ENCODE assay signal across 12 cellular contexts in the genomic region with DNA sequence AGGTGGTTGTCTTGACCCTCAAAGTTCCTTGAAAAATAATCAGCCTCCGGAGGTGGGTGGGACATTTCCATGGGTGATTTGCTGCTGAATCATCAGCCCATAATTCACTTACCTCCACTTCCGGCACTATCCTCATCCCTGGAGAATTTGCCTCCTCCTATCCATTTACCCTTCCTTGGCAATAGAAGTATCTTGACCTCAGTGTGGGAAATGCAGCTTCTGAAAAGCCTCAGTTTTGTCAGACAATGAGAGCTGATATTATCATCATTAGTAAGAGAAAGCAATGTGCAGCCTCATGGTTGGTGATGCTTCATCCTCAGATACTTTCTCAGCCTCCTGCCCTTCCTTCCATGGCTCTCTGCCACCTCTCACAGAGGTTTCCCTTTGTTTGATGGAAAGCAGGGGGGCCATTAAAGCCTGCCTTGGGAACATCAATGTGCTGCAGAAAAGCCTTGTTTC. TPM values are rescaled to one million over a fixed set of nuclear protein-coding genes. Genes with fewer than 3 reads are reported as not detected.
DNase-seq lines count a peak whose midpoint lies in the region; ATAC-seq and TF ChIP-seq lines count a peak whose summit lies in the region.
"Had no signal": no experiment of that assay in that cellular context is flagged by ENCODE, and none has a peak within 500 bp of the region (broad histone marks: within the 10 kb centered on the region; RNA-seq: fewer than 3 reads in every experiment).

No MANE protein-coding gene starts in this region.

- intact Hi-C loops in Caco-2 (cut with micrococcal nuclease; ENCODE audit: unreplicated experiment), result no loop called here

- no TSS peak for BruUV-seq in Caco-2 (replicated peaks; lab: Mats Ljungman, UMichigan)

- H3K27me3 Mint-ChIP-seq in Caco-2 (ENCODE audit: insufficient read depth, unreplicated experiment), result peaks cover 4% of the 10 kb centered on the region

- no peak for TF ChIP-seq CTCF in HEK293 (tag by site-specific recombination; IDR thresholded peaks at IDR 0.05)
- TF ChIP-seq CTCF in Caco-2 (IDR thresholded peaks at IDR 0.05; ENCODE audit: insufficient read depth in 1 of 2, low read depth in 1 of 2, low read length in 1 of 2, severe bottlenecking in 1 of 2, unreplicated experiment in 1 of 2), result no peak

- H3K27ac ChIP-seq in ACC112 (ENCODE audit: low read depth, low read length) (peak overlapping the region; percentile 93), HEK293 (ENCODE audit: extremely low read depth, low read depth, low read length) (no peak overlapping the region)

- H3K27me3 ChIP-seq in ACC112 (ENCODE audit: insufficient read depth, low read length) (no peaks in the 10 kb centered on the region), Caco-2 (replicated peaks; ENCODE audit: control insufficient read depth, insufficient read depth, low read length) (no peaks in the 10 kb centered on the region)

- H3K4me1 Mint-ChIP-seq in Caco-2 (ENCODE audit: low read depth, unreplicated experiment), result no peaks in the 10 kb centered on the region

- H2AFZ ChIP-seq in ACC112 (ENCODE audit: low read length, unreplicated experiment), result no peak overlapping the region

- H3K36me3 Mint-ChIP-seq in Caco-2 (ENCODE audit: insufficient read depth, unreplicated experiment), result no peaks in the 10 kb centered on the region

- POLR2A ChIA-PET in HEK293 (lab: Yijun Ruan, JAX), result no interaction called here
- POLR2A ChIA-PET in Caco-2 (lab: Charles Lee), result no interaction called here

- peaks cover 44% of the 10 kb centered on the region for H3K4me1 ChIP-seq in ACC112 (ENCODE audit: control insufficient read depth, insufficient read depth, low read length, unreplicated experiment)
- peaks cover 3% of the 10 kb centered on the region; the same call in 1 of the 2 replicates for H3K4me1 ChIP-seq in HEK293 (ENCODE audit: control insufficient read depth, insufficient read depth, low read length)
- no peaks in the 10 kb centered on the region for H3K4me1 ChIP-seq in Caco-2

- no peak overlapping the region for H3K27ac Mint-ChIP-seq in Caco-2 (ENCODE audit: unreplicated experiment)
- H3K27ac Mint-ChIP-seq: stimulated activated naive CD8-positive, alpha-beta T cell treated with anti-CD3 and anti-CD28 coated beads, Interleukin-15, Interleukin-2, amounts not matched to agents 100 ng/mL and 50 ng/mL, for 24 hours had no signal

- H3K79me2 ChIP-seq in ACC112 (ENCODE audit: control insufficient read depth, insufficient read depth, low read length, unreplicated experiment), result no peaks in the 10 kb centered on the region

- H3K4me3 Mint-ChIP-seq in Caco-2 (ENCODE audit: unreplicated experiment), result no peak overlapping the region
- H3K4me3 Mint-ChIP-seq: stimulated activated naive CD8-positive, alpha-beta T cell treated with anti-CD3 and anti-CD28 coated beads, Interleukin-15, Interleukin-2, amounts not matched to agents 100 ng/mL and 50 ng/mL, for 24 hours had no signal

- no peak for ATAC-seq in HG02588 (IDR thresholded peaks at IDR 0.05; ENCODE audit: unreplicated experiment)

- H3K4me3 ChIP-seq in ACC112 (ENCODE audit: low read depth, low read length) (peak overlapping the region; percentile 24), HEK293 (ENCODE audit: low read depth, low read length) (no peak overlapping the region), Caco-2 (ENCODE audit: low read depth, low read length) (no peak overlapping the region)

- CTCF ChIA-PET in HEK293 (lab: Yijun Ruan, JAX) (interaction anchor here (0.6 to 0.9 kb wide), 2 partner anchors 30 to 46 kb away, joined by 3 read pairs; no protein-coding TSS in a partner anchor), Caco-2 (lab: Charles Lee) (no interaction called here)

- H3K9me3 Mint-ChIP-seq in Caco-2 (ENCODE audit: unreplicated experiment), result no peaks in the 10 kb centered on the region
- H3K9me3 Mint-ChIP-seq: stimulated activated naive CD8-positive, alpha-beta T cell treated with anti-CD3 and anti-CD28 coated beads, Interleukin-15, Interleukin-2, amounts not matched to agents 100 ng/mL and 50 ng/mL, for 24 hours had no signal

- H3K9me3 ChIP-seq in HEK293 (ENCODE audit: control insufficient read depth, insufficient read depth, low read depth, low read length) (no peaks in the 10 kb centered on the region), Caco-2 (no peaks in the 10 kb centered on the region)

- H3K36me3 ChIP-seq in ACC112 (ENCODE audit: insufficient read depth, low read length) (no peaks in the 10 kb centered on the region), HEK293 (ENCODE audit: control insufficient read depth in 2 of 2, insufficient read depth in 1 of 2, low read length in 2 of 2) (no peaks in the 10 kb centered on the region), Caco-2 (ENCODE audit: control insufficient read depth, insufficient read depth, low read length) (no peaks in the 10 kb centered on the region)

- DNase-seq in SK-N-DZ (ENCODE audit: low spot score), result peak; percentile 86
- peak; percentile 44 for DNase-seq in glomerular endothelial cell (ENCODE audit: extremely low read depth, low read depth, low spot score)
- DNase-seq in Caco-2, result no peak
- no peak for DNase-seq in NCI-H2171 (lab: John Stamatoyannopoulos, UW)
- DNase-seq in activated CD4-positive, alpha-beta T cell treated with anti-CD3 and anti-CD28 coated beads for 1 hour, result no peak
- DNase-seq: SHP77 treated with DMSO at 0.1 percent for 48 hours, small intestine had no signal

TF ChIP-seq in HEK293, 187 proteins besides CTCF, POLR2A, EP300 and RAD21:
- TF ChIP-seq SP7 (tag by site-specific recombination; IDR thresholded peaks at IDR 0.05) (0 out of 2 replicates have a peak, but pooled peaks have one; percentile 28), GLIS2 (tag by site-specific recombination; IDR thresholded peaks at IDR 0.05) (no peak), ZFHX2 (tag by site-specific recombination; conservative IDR thresholded peaks at IDR 0.05) (peak; percentile 48), EGR2 (tag by site-specific recombination; IDR thresholded peaks at IDR 0.05; ENCODE audit: low read depth) (peak; percentile 41; the same call in 1 of the 2 replicates), ZBTB17 (tag by site-specific recombination; IDR thresholded peaks at IDR 0.05) (0 out of 2 replicates have a peak, but pooled peaks have one; percentile 24), ZNF398 (tag by site-specific recombination; IDR thresholded peaks at IDR 0.05) (peak; percentile 74), ZNF112 (tag by site-specific recombination; IDR thresholded peaks at IDR 0.05) (no peak), MEIS1 (CRISPR knock-in tag; IDR thresholded peaks at IDR 0.05; ENCODE audit: borderline replicate concordance) (peak; percentile 32; the same call in 1 of the 2 replicates)

RNA-seq across cellular contexts. Expression of gene RGS4, which starts 33.3 kb away (rescaled TPM):
- polyA plus RNA-seq in SK-N-DZ (2014; cell fraction: cytosol; rRNA removed), result 411 and 504 TPM in 2 replicates
- 138 and 224 TPM in 2 replicates for polyA plus RNA-seq in SK-N-DZ (2014; cell fraction: nucleus; rRNA removed)
- total RNA-seq in glomerular endothelial cell (99.0 and 351 TPM in 2 replicates), Caco-2 (2022) (0.23 and 1.4 TPM in 2 replicates)
- total RNA-seq: activated CD8-positive, alpha-beta memory T cell treated with anti-CD3 and anti-CD28 coated beads for 36 hours had no signal

Comparison
In these comparisons a context has a peak if more than half of its experiments do, and no peak if none do; other contexts are left out.
1. DNase-seq: peak in SK-N-DZ (single experiment) and glomerular endothelial cell (single experiment); none in Caco-2 (0 of 2), NCI-H2171 (single experiment) and activated CD4-positive, alpha-beta T cell treated with anti-CD3 and anti-CD28 coated beads for 1 hour (single experiment).
2. RNA of gene RGS4, which starts 33.3 kb away (total RNA-seq): 99.0 to 351 TPM in glomerular endothelial cell; 0.23 to 1.4 TPM in Caco-2; every median in the first group is over 10 times any median in the second.